ENCODE assay signal across 10 cellular contexts in genomic region chr4:140343303-140343702, GRCh38. TPM values are rescaled to one million over a fixed set of nuclear protein-coding genes. Genes with fewer than 3 reads are reported as not detected.
DNase-seq lines count a peak whose midpoint lies in the region; ATAC-seq and TF ChIP-seq lines count a peak whose summit lies in the region.
"Had no signal": no experiment of that assay in that cellular context is flagged by ENCODE, and none has a peak within 500 bp of the region (broad histone marks: within the 10 kb centered on the region; RNA-seq: fewer than 3 reads in every experiment).

No MANE protein-coding gene starts in this region.

- peak overlapping the region; percentile 57 for H2AFZ ChIP-seq in Loucy (ENCODE audit: low read length)

- no peaks in the 10 kb centered on the region for H3F3A ChIP-seq in Loucy (ENCODE audit: low read depth)

- H3K9me2 ChIP-seq in Loucy (replicated peaks; ENCODE audit: low read depth, low read length): no peaks in the 10 kb centered on the region
- H3K9me2 ChIP-seq: SK-N-SH had no signal

- H3K79me2 ChIP-seq in Loucy (ENCODE audit: insufficient read depth, low read length): no peaks in the 10 kb centered on the region

- DNase-seq in DMS53 (lab: John Stamatoyannopoulos, UW) (peak; percentile 93), left colon (peak; percentile 86 to 88), AG08396 (ENCODE audit: low spot score) (no peak), occipital lobe (lab: John Stamatoyannopoulos, UW) (no peak)
- no peak for DNase-seq in stimulated activated CD4-positive, alpha-beta T cell treated with anti-CD3 and anti-CD28 coated beads, Interleukin-2, amount 100 ng/mL, for 24 hours
- DNase-seq: left ventricle myocardium inferior, SK-N-SH had no signal

- H3K4me2 ChIP-seq in Loucy (ENCODE audit: low read depth, low read length, poor library complexity, severe bottlenecking): peak overlapping the region; percentile 69
- H3K4me2 ChIP-seq: SK-N-SH had no signal

- intact Hi-C loops in left colon (cut with DNase I, micrococcal nuclease): no loop called here

- peaks cover 7% of the 10 kb centered on the region for H3K4me1 ChIP-seq in Loucy (ENCODE audit: insufficient read depth, low read length, poor library complexity, severe bottlenecking)
- H3K4me1 ChIP-seq: left ventricle myocardium inferior had no signal

- no peaks in the 10 kb centered on the region for H3K9me3 ChIP-seq in Loucy (ENCODE audit: insufficient read depth, low read depth, low read length)
- H3K9me3 ChIP-seq: left ventricle myocardium inferior, SK-N-SH had no signal

- H3K27me3 ChIP-seq in Loucy (ENCODE audit: insufficient read depth, low read length, poor library complexity, severe bottlenecking): no peaks in the 10 kb centered on the region

- H3K9ac ChIP-seq in Loucy (ENCODE audit: low read depth, low read length, poor library complexity, severe bottlenecking): no peak overlapping the region
- H3K9ac ChIP-seq: SK-N-SH had no signal

- no peaks in the 10 kb centered on the region for H3K36me3 ChIP-seq in Loucy (ENCODE audit: insufficient read depth, low read length)
- H3K36me3 ChIP-seq: left ventricle myocardium inferior had no signal

- ATAC-seq in GM21447 (IDR thresholded peaks at IDR 0.05; ENCODE audit: unreplicated experiment) (peak; percentile 90), left colon (peak; percentile 99), HG03095 (IDR thresholded peaks at IDR 0.05; ENCODE audit: unreplicated experiment) (no peak)

- TF ChIP-seq CTCF in Loucy (conservative IDR thresholded peaks at IDR 0.05; ENCODE audit: low read length): no peak

- peak overlapping the region; percentile 34 for H3K4me3 ChIP-seq in Loucy (ENCODE audit: low read length, poor library complexity, severe bottlenecking)
- H3K4me3 ChIP-seq: left ventricle myocardium inferior had no signal

- no peaks in the 10 kb centered on the region for H4K20me1 ChIP-seq in Loucy (ENCODE audit: insufficient read depth, low read length, poor library complexity, severe bottlenecking)

RNA-seq across cellular contexts. Expression of gene SCOC, which starts 30.1 kb away (rescaled TPM):
- total RNA-seq in left colon (10 to 100 TPM; 49.5 to 55.4 TPM), occipital lobe (104 TPM)

Comparison
In these comparisons a context has a peak if more than half of its experiments do, and no peak if none do; other contexts are left out.
1. DNase-seq: peak in DMS53 (single experiment) and left colon (2 of 2); none in AG08396 (single experiment), occipital lobe (single experiment) and stimulated activated CD4-positive, alpha-beta T cell treated with anti-CD3 and anti-CD28 coated beads, Interleukin-2, amount 100 ng/mL, for 24 hours (0 of 2).